8 cellular contexts compared by ENCODE assay signal in the genomic region with DNA sequence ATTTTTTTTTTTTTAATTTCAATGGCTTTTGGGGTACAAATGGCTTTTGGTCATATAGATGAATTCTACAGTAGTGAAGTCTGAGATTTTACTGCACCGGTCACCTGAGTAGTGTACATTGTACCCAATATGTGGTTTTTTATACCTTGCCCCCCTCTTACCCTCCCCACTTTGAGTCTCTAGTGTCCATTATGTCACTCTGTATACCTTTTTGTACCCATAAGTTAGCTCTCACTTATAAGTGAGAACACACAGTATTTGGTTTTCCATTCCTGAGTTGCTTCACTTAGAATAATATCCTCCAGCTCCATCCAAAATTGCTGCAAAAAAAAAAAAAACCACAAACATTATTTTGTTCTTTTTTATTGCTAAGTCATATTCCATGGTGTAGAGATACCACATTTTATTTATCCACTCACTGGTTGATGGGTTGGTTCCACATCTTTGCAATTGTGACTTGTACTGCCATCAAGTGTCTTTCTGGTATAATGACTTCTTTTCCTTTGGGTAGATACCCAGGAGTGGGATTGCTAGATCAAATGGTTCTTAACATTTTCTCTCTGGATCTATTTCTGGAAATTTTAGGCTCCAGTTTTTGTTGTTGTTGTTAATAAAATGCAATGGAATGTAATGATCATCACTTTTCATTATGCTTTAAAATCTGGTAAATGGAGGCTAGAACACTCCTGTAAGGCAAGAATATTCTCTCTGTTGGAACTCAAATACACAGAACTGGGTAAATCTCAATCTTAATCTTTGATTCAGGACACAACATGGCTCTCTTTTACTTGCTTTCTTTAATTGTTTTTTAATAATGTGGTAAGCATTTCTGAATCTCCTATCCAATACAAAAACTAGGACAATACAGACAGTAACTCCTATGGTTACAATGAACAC. TPM values are rescaled to one million over a fixed set of nuclear protein-coding genes. Genes with fewer than 3 reads are reported as not detected.
A peak's percentile ranks its signal among the peaks of the same experiment; 100 is the strongest.
DNase-seq lines count a peak whose midpoint lies in the region; ATAC-seq and TF ChIP-seq lines count a peak whose summit lies in the region.

No MANE protein-coding gene starts in this region.

- POLR2A ChIA-PET in CD4-positive, alpha-beta memory T cell (lab: Charles Lee; ENCODE audit: partially characterized antibody), result interaction anchor here (0.6 to 5.0 kb wide), 15 partner anchors 9 to 560 kb away, joined by 3 to 102 read pairs (median 8); partner anchors contain the start of genes MALAT1, NEAT1 and SLC25A45

- no peak overlapping the region for H2AFZ ChIP-seq in neuronal stem cell (ENCODE audit: low read length)

- H3K4me2 ChIP-seq in neuronal stem cell (ENCODE audit: insufficient read depth, low read length, poor library complexity, severe bottlenecking), result no peak overlapping the region

- CTCF ChIA-PET in CD4-positive, alpha-beta memory T cell (lab: Charles Lee; ENCODE audit: partially characterized antibody), result interaction anchor here (0.7 to 1.5 kb wide), 9 partner anchors 11 to 73 kb away, joined by 3 to 49 read pairs (median 4); partner anchors contain the start of genes FRMD8 and NEAT1

- peaks cover 77% of the 10 kb centered on the region for H3K4me1 ChIP-seq in CD4-positive, alpha-beta memory T cell (ENCODE audit: insufficient read depth, low read length)
- peaks cover 78% of the 10 kb centered on the region for H3K4me1 ChIP-seq in upper lobe of right lung
- H3K4me1 ChIP-seq in neuronal stem cell (ENCODE audit: control insufficient read depth in 2 of 2, insufficient read depth in 1 of 2, low read depth in 1 of 2, low read length in 2 of 2), result peaks cover 1 to 22% of the 10 kb centered on the region in 2 donors

- no peak overlapping the region for H3K9ac ChIP-seq in neuronal stem cell (ENCODE audit: low read depth, low read length, poor library complexity)

- peak overlapping the region; percentile 77 to 94 (median 89) for H3K27ac Mint-ChIP-seq in CD4-positive, alpha-beta memory T cell
- H3K27ac Mint-ChIP-seq in HFFc6, result peak overlapping the region; percentile 98
- peak overlapping the region; percentile 20 for H3K27ac Mint-ChIP-seq in T-helper 2 cell treated with Interferon-gamma antibody and Interleukin-4, amounts not matched to agents 5 μg/mL and 100 μg/mL, for 36 hours
- no peak overlapping the region for H3K27ac Mint-ChIP-seq in glutamatergic neuron (ENCODE audit: unreplicated experiment)

- H3K4me3 Mint-ChIP-seq in CD4-positive, alpha-beta memory T cell, result peak overlapping the region in 5 of 8 donors; percentile 27 to 61 (median 40)
- H3K4me3 Mint-ChIP-seq in HFFc6, result peak overlapping the region; percentile 99
- H3K4me3 Mint-ChIP-seq in T-helper 2 cell treated with Interferon-gamma antibody and Interleukin-4, amounts not matched to agents 5 μg/mL and 100 μg/mL, for 36 hours, result peak overlapping the region; percentile 7
- H3K4me3 Mint-ChIP-seq in glutamatergic neuron (ENCODE audit: unreplicated experiment), result peak overlapping the region; percentile 11

- H2BK12ac ChIP-seq in neuronal stem cell (ENCODE audit: low read length), result no peak overlapping the region

- peaks cover 36 to 50% of the 10 kb centered on the region in 2 donors for H3K36me3 Mint-ChIP-seq in CD4-positive, alpha-beta memory T cell
- H3K36me3 Mint-ChIP-seq in HFFc6 (ENCODE audit: low read depth) (peaks cover 68% of the 10 kb centered on the region), glutamatergic neuron (ENCODE audit: unreplicated experiment) (no peaks in the 10 kb centered on the region)
- peaks cover 70% of the 10 kb centered on the region for H3K36me3 Mint-ChIP-seq in T-helper 2 cell treated with Interferon-gamma antibody and Interleukin-4, amounts not matched to agents 5 μg/mL and 100 μg/mL, for 36 hours (ENCODE audit: low read depth)

- ATAC-seq in upper lobe of right lung, result no peak
- no peak for ATAC-seq in HG02763 (IDR thresholded peaks at IDR 0.05; ENCODE audit: unreplicated experiment)

- H3K14ac ChIP-seq in neuronal stem cell (ENCODE audit: low read length), result no peak overlapping the region

- no peaks in the 10 kb centered on the region for H3K9me3 Mint-ChIP-seq in CD4-positive, alpha-beta memory T cell
- peaks cover 91% of the 10 kb centered on the region for H3K9me3 Mint-ChIP-seq in HFFc6
- H3K9me3 Mint-ChIP-seq in T-helper 2 cell treated with Interferon-gamma antibody and Interleukin-4, amounts not matched to agents 5 μg/mL and 100 μg/mL, for 36 hours, result no peaks in the 10 kb centered on the region
- peaks cover 4% of the 10 kb centered on the region for H3K9me3 Mint-ChIP-seq in glutamatergic neuron (ENCODE audit: unreplicated experiment)

- no peak overlapping the region for H3K23ac ChIP-seq in neuronal stem cell (ENCODE audit: low read depth, low read length, poor library complexity)

- peak overlapping the region; percentile 2 for H3K27ac ChIP-seq in CD4-positive, alpha-beta memory T cell (ENCODE audit: low read depth, low read length)
- no peak overlapping the region for H3K27ac ChIP-seq in upper lobe of right lung
- H3K27ac ChIP-seq in neuronal stem cell (replicated peaks; ENCODE audit: low read length), result no peak overlapping the region

- intact Hi-C loops in CD4-positive, alpha-beta memory T cell (cut with micrococcal nuclease), result loop anchor here (1.0 kb wide), 2 partner anchors 17 to 51 kb away; partner anchors contain the start of gene SLC25A45
- intact Hi-C loops in upper lobe of right lung (cut with DNase I), result no loop called here

- H3K4me3 ChIP-seq in CD4-positive, alpha-beta memory T cell (ENCODE audit: low read length in 2 of 2), result no peak overlapping the region
- H3K4me3 ChIP-seq in upper lobe of right lung (peak overlapping the region; percentile 4), neuronal stem cell (ENCODE audit: low read length in 2 of 2) (no peak overlapping the region)

- H4K91ac ChIP-seq in neuronal stem cell (ENCODE audit: low read depth, low read length, poor library complexity), result no peak overlapping the region

- no peak; the same call in none of the 2 replicates for TF ChIP-seq CTCF in HFFc6 (IDR thresholded peaks at IDR 0.05)
- no peak for TF ChIP-seq CTCF in glutamatergic neuron (IDR thresholded peaks at IDR 0.05; ENCODE audit: partially characterized antibody, unreplicated experiment)
- TF ChIP-seq CTCF in upper lobe of right lung (IDR thresholded peaks at IDR 0.05), result peak; percentile 31

- H3K4ac ChIP-seq in neuronal stem cell (ENCODE audit: low read length), result no peak overlapping the region

- H3K79me1 ChIP-seq in neuronal stem cell (ENCODE audit: low read depth, low read length), result peaks cover 2% of the 10 kb centered on the region

- no peak overlapping the region for H2BK120ac ChIP-seq in neuronal stem cell (ENCODE audit: low read depth, low read length)

- H2BK5ac ChIP-seq in neuronal stem cell (ENCODE audit: low read length), result no peak overlapping the region

- H2BK15ac ChIP-seq in neuronal stem cell (ENCODE audit: low read length), result no peak overlapping the region

- no peaks in the 10 kb centered on the region for H3K27me3 Mint-ChIP-seq in CD4-positive, alpha-beta memory T cell
- H3K27me3 Mint-ChIP-seq in HFFc6 (ENCODE audit: insufficient read depth) (peaks cover 96% of the 10 kb centered on the region), glutamatergic neuron (ENCODE audit: unreplicated experiment) (no peaks in the 10 kb centered on the region)
- H3K27me3 Mint-ChIP-seq in T-helper 2 cell treated with Interferon-gamma antibody and Interleukin-4, amounts not matched to agents 5 μg/mL and 100 μg/mL, for 36 hours (ENCODE audit: low read depth), result no peaks in the 10 kb centered on the region

- WGBS in neuronal stem cell (ENCODE audit: extremely low coverage in 2 of 2, insufficient read length in 2 of 2, insufficient replicate concordance in 1 of 2), 2 donors, result no CpG with 5 or more reads among the region's 1 CpG

- no peak overlapping the region for H3K18ac ChIP-seq in neuronal stem cell (ENCODE audit: low read length)

- H3K4me1 Mint-ChIP-seq in CD4-positive, alpha-beta memory T cell, result peaks cover 65 to 92% (median 76%) of the 10 kb centered on the region in 4 donors
- H3K4me1 Mint-ChIP-seq in HFFc6 (ENCODE audit: low read depth), result peaks cover 94% of the 10 kb centered on the region
- H3K4me1 Mint-ChIP-seq in T-helper 2 cell treated with Interferon-gamma antibody and Interleukin-4, amounts not matched to agents 5 μg/mL and 100 μg/mL, for 36 hours (ENCODE audit: low read depth), result peaks cover 79% of the 10 kb centered on the region
- H3K4me1 Mint-ChIP-seq in glutamatergic neuron (ENCODE audit: low read depth, unreplicated experiment), result peaks cover 9% of the 10 kb centered on the region

- no peak overlapping the region for H2AK5ac ChIP-seq in neuronal stem cell (ENCODE audit: low read depth, low read length)

- H4K8ac ChIP-seq in neuronal stem cell (ENCODE audit: low read depth, low read length), result no peak overlapping the region

- DNase-seq in CD4-positive, alpha-beta memory T cell, result peak in 4 of 5 donors; percentile 55 to 68 (median 60)
- DNase-seq in HFFc6 (no peak), glutamatergic neuron (no peak), upper lobe of right lung (no peak), neuronal stem cell (ENCODE audit: low spot score) (no peak), putamen (ENCODE audit: low spot score) (no peak)
- DNase-seq in T-helper 2 cell treated with Interferon-gamma antibody and Interleukin-4, amounts not matched to agents 5 μg/mL and 100 μg/mL, for 36 hours (ENCODE audit: low spot score), result no peak

- no peaks in the 10 kb centered on the region for H3K27me3 ChIP-seq in CD4-positive, alpha-beta memory T cell (ENCODE audit: insufficient read depth, low read length)
- H3K27me3 ChIP-seq in upper lobe of right lung (no peaks in the 10 kb centered on the region), neuronal stem cell (ENCODE audit: control insufficient read depth in 3 of 3, insufficient read depth in 3 of 3, low read depth in 1 of 3, low read length in 3 of 3) (no peaks in the 10 kb centered on the region)

- H3K36me3 ChIP-seq in CD4-positive, alpha-beta memory T cell (ENCODE audit: insufficient read depth, low read length), result peaks cover 37% of the 10 kb centered on the region
- H3K36me3 ChIP-seq in upper lobe of right lung (peaks cover 59% of the 10 kb centered on the region), neuronal stem cell (replicated peaks in 1 of 2; ENCODE audit: control insufficient read depth in 2 of 2, insufficient read depth in 2 of 2, low read length in 2 of 2) (peaks cover 3 to 98% of the 10 kb centered on the region in 2 donors)

- no peaks in the 10 kb centered on the region for H3K9me3 ChIP-seq in CD4-positive, alpha-beta memory T cell (ENCODE audit: control insufficient read depth in 1 of 2, low read length in 2 of 2)
- H3K9me3 ChIP-seq in upper lobe of right lung (no peaks in the 10 kb centered on the region), neuronal stem cell (replicated peaks in 1 of 2; ENCODE audit: control insufficient read depth in 2 of 2, insufficient read depth in 1 of 2, low read depth in 1 of 2, low read length in 2 of 2) (peaks cover 0 to 2% of the 10 kb centered on the region in 2 donors)

RNA-seq across cellular contexts. Expression of gene NEAT1, which starts 10.3 kb away (rescaled TPM):
- 100 to 1,000 TPM; 685 to 687 TPM for total RNA-seq in CD4-positive, alpha-beta memory T cell
- polyA plus RNA-seq in CD4-positive, alpha-beta memory T cell, result 1 to 10 TPM; 2.3 to 4.0 TPM
- 100 to 1,000 TPM; 185 to 250 (median 213) TPM for total RNA-seq in HFFc6 (2021; fragmentation: NEBNext Ultra II Directional; extraction: Animal tissue kit (Norgen Biotek cat#: 25700))
- 107 TPM for total RNA-seq in glutamatergic neuron (ENCODE audit: unreplicated experiment)
- 1,120 TPM for total RNA-seq in upper lobe of right lung
- polyA plus RNA-seq in neuronal stem cell (2013, experiment 1 of 2), result 2.0 TPM
- polyA plus RNA-seq in neuronal stem cell (2013, experiment 2 of 2), result 2.5 TPM

RNA-seq across cellular contexts. Expression of gene FRMD8, which starts 46.5 kb away (rescaled TPM):
- 10 to 100 TPM; 69.1 to 71.2 TPM for total RNA-seq in CD4-positive, alpha-beta memory T cell
- polyA plus RNA-seq in CD4-positive, alpha-beta memory T cell, result 10 to 100 TPM; 44.1 to 55.6 TPM
- total RNA-seq in HFFc6 (2021; fragmentation: NEBNext Ultra II Directional; extraction: Animal tissue kit (Norgen Biotek cat#: 25700)), result 10 to 100 TPM; 22.4 to 28.5 (median 27.1) TPM
- total RNA-seq in glutamatergic neuron (ENCODE audit: unreplicated experiment), result 11.1 TPM
- total RNA-seq in upper lobe of right lung, result 37.1 TPM
- polyA plus RNA-seq in neuronal stem cell (2013, experiment 1 of 2), result 5.9 TPM
- 6.1 TPM for polyA plus RNA-seq in neuronal stem cell (2013, experiment 2 of 2)

RNA-seq across cellular contexts. Expression of gene SLC25A45, which starts 50.5 kb away (rescaled TPM):
- total RNA-seq in CD4-positive, alpha-beta memory T cell, result 10 to 100 TPM; 17.0 to 24.2 TPM
- 10 to 100 TPM in 1 of 2 donors, 1 to 10 TPM in 1; 7.2 to 15.0 TPM for polyA plus RNA-seq in CD4-positive, alpha-beta memory T cell
- 1 to 10 TPM; 4.9 to 8.9 (median 5.8) TPM for total RNA-seq in HFFc6 (2021; fragmentation: NEBNext Ultra II Directional; extraction: Animal tissue kit (Norgen Biotek cat#: 25700))
- 0.25 TPM for total RNA-seq in glutamatergic neuron (ENCODE audit: unreplicated experiment)
- 11.5 TPM for total RNA-seq in upper lobe of right lung
- polyA plus RNA-seq in neuronal stem cell (2013, experiment 1 of 2), result 0.43 TPM
- 0.32 TPM for polyA plus RNA-seq in neuronal stem cell (2013, experiment 2 of 2)

Comparison
In these comparisons a context has a peak if more than half of its experiments do, and no peak if none do; other contexts are left out.
1. DNase-seq: peak in CD4-positive, alpha-beta memory T cell (4 of 5); none in HFFc6 (single experiment), T-helper 2 cell treated with Interferon-gamma antibody and Interleukin-4, amounts not matched to agents 5 μg/mL and 100 μg/mL, for 36 hours (single experiment), glutamatergic neuron (single experiment), upper lobe of right lung (single experiment), neuronal stem cell (single experiment) and putamen (single experiment).
2. H3K4me3 Mint-ChIP-seq: peak in every context shown above with its lines; median percentile 99 in HFFc6; 40 in CD4-positive, alpha-beta memory T cell; 11 in glutamatergic neuron; 7 in T-helper 2 cell treated with Interferon-gamma antibody and Interleukin-4, amounts not matched to agents 5 μg/mL and 100 μg/mL, for 36 hours.